11 cellular contexts compared by ENCODE assay signal in genomic region chr17:50130778-50131317, GRCh38. TPM values are rescaled to one million over a fixed set of nuclear protein-coding genes. Genes with fewer than 3 reads are reported as not detected.
A peak's percentile ranks its signal among the peaks of the same experiment; 100 is the strongest.
DNase-seq lines count a peak whose midpoint lies in the region; ATAC-seq and TF ChIP-seq lines count a peak whose summit lies in the region.
"Had no signal": no experiment of that assay in that cellular context is flagged by ENCODE, and none has a peak within 500 bp of the region (broad histone marks: within the 10 kb centered on the region; RNA-seq: fewer than 3 reads in every experiment).

No MANE protein-coding gene starts in this region.

- intact Hi-C loops in CD4-positive, alpha-beta memory T cell (cut with micrococcal nuclease), result no loop called here
- intact Hi-C loops in stomach (cut with DNase I; ENCODE audit: low total_unique reads), result no loop called here

- peak in 2 of 5 donors; percentile 37 to 71 for DNase-seq in CD4-positive, alpha-beta memory T cell
- DNase-seq in mesenchymal stem cell (no peak), stomach (no peak), D341Med (ENCODE audit: low spot score) (no peak)
- DNase-seq: NCI-H1048; stimulated activated CD4-positive, alpha-beta T cell treated with anti-CD3 and anti-CD28 coated beads, Interleukin-4, amount 100 ng/mL, for 24 hours had no signal

- peaks cover 0 to 2% (median 0%) of the 10 kb centered on the region in 8 donors for H3K9me3 Mint-ChIP-seq in CD4-positive, alpha-beta memory T cell
- no peaks in the 10 kb centered on the region for H3K9me3 Mint-ChIP-seq in activated T-helper 17 cell treated with anti-CD3 and anti-CD28 coated beads, Interleukin-2, amount 50 U/mL, for 72 hours

- no peak overlapping the region for H4K91ac ChIP-seq in mesenchymal stem cell (ENCODE audit: low read length)

- H2AK5ac ChIP-seq in mesenchymal stem cell (ENCODE audit: low read length, severe bottlenecking), result no peak overlapping the region

- no peaks in the 10 kb centered on the region for H3K9me3 ChIP-seq in CD4-positive, alpha-beta memory T cell (ENCODE audit: control insufficient read depth in 1 of 2, low read length in 2 of 2)
- H3K9me3 ChIP-seq in HEK293 (ENCODE audit: control insufficient read depth, insufficient read depth, low read depth, low read length), result no peaks in the 10 kb centered on the region
- H3K9me3 ChIP-seq in mesenchymal stem cell (ENCODE audit: control insufficient read depth, low read length), result no peaks in the 10 kb centered on the region
- H3K9me3 ChIP-seq in stomach, result no peaks in the 10 kb centered on the region

- peak overlapping the region in 5 of 7 donors; percentile 49 to 99 (median 85) for H3K27ac Mint-ChIP-seq in CD4-positive, alpha-beta memory T cell
- H3K27ac Mint-ChIP-seq in activated T-helper 17 cell treated with anti-CD3 and anti-CD28 coated beads, Interleukin-2, amount 50 U/mL, for 72 hours, result peak overlapping the region; percentile 26

- H3K4me3 Mint-ChIP-seq in CD4-positive, alpha-beta memory T cell, result peak overlapping the region; percentile 61 to 95 (median 76)
- H3K4me3 Mint-ChIP-seq in activated T-helper 17 cell treated with anti-CD3 and anti-CD28 coated beads, Interleukin-2, amount 50 U/mL, for 72 hours, result peak overlapping the region; percentile 75

- no peak for TF ChIP-seq EP300 in stomach (IDR thresholded peaks at IDR 0.05)

- H3K14ac ChIP-seq in mesenchymal stem cell (ENCODE audit: low read length in 2 of 2), result no peak overlapping the region

- H2BK15ac ChIP-seq in mesenchymal stem cell (ENCODE audit: low read depth, poor library complexity, severe bottlenecking), result no peak overlapping the region

- peak; percentile 20 for ATAC-seq in activated T-helper 17 cell treated with anti-CD3 and anti-CD28 coated beads, Interleukin-2, amount 50 U/mL, for 72 hours (replicated peaks)
- ATAC-seq in HG03196 (IDR thresholded peaks at IDR 0.05; ENCODE audit: unreplicated experiment) (no peak), GM18867 (IDR thresholded peaks at IDR 0.05; ENCODE audit: unreplicated experiment) (no peak)

- H2BK120ac ChIP-seq in mesenchymal stem cell (ENCODE audit: low read depth, low read length), result no peak overlapping the region

- no peak for TF ChIP-seq POLR2A in stomach (IDR thresholded peaks at IDR 0.05)

- H3K27me3 ChIP-seq in CD4-positive, alpha-beta memory T cell (ENCODE audit: insufficient read depth, low read length), result peaks cover 6% of the 10 kb centered on the region
- H3K27me3 ChIP-seq in mesenchymal stem cell (ENCODE audit: control insufficient read depth in 1 of 2, insufficient read depth in 1 of 2, low read length in 2 of 2), result no peaks in the 10 kb centered on the region
- H3K27me3 ChIP-seq in stomach, result peaks cover 0 to 41% (median 30%) of the 10 kb centered on the region in 3 donors

- no peak overlapping the region for H3K4me3 ChIP-seq in CD4-positive, alpha-beta memory T cell (ENCODE audit: low read length in 2 of 2)
- H3K4me3 ChIP-seq in HEK293 (ENCODE audit: low read depth, low read length) (no peak overlapping the region), mesenchymal stem cell (ENCODE audit: insufficient read depth in 1 of 2, low read depth in 1 of 2, low read length in 2 of 2) (peak overlapping the region in 1 of 2 experiments; percentile 75), stomach (no peak overlapping the region)

- peak overlapping the region in 1 of 2 experiments; percentile 90 for H3K23ac ChIP-seq in mesenchymal stem cell (ENCODE audit: low read length in 2 of 2)

- WGBS in mesenchymal stem cell, result 44% methylated on average over 7 of the region's 10 CpGs
- 54 to 64% (median 63%) methylated on average over 10 of the region's 10 CpGs for WGBS in stomach, 5 donors

- H2BK12ac ChIP-seq in mesenchymal stem cell (ENCODE audit: low read length in 2 of 2), result peak overlapping the region in 1 of 2 experiments; percentile 54

- H3K27me3 Mint-ChIP-seq in CD4-positive, alpha-beta memory T cell, result peaks cover 3 to 7% of the 10 kb centered on the region in 2 donors
- peaks cover 5% of the 10 kb centered on the region for H3K27me3 Mint-ChIP-seq in activated T-helper 17 cell treated with anti-CD3 and anti-CD28 coated beads, Interleukin-2, amount 50 U/mL, for 72 hours

- peak overlapping the region in 1 of 2 experiments; percentile 41 for H3K18ac ChIP-seq in mesenchymal stem cell (ENCODE audit: low read depth in 1 of 2, low read length in 2 of 2)

- H2AFZ ChIP-seq in mesenchymal stem cell (ENCODE audit: low read depth, low read length), result no peak overlapping the region

- no peak overlapping the region for H3K9ac ChIP-seq in mesenchymal stem cell (ENCODE audit: low read length)

- peaks cover 7 to 36% of the 10 kb centered on the region in 2 donors for H3K36me3 Mint-ChIP-seq in CD4-positive, alpha-beta memory T cell
- peaks cover 16% of the 10 kb centered on the region for H3K36me3 Mint-ChIP-seq in activated T-helper 17 cell treated with anti-CD3 and anti-CD28 coated beads, Interleukin-2, amount 50 U/mL, for 72 hours (ENCODE audit: low read depth)

- no peak overlapping the region for H4K8ac ChIP-seq in mesenchymal stem cell (ENCODE audit: low read length)

- H3K27ac ChIP-seq in CD4-positive, alpha-beta memory T cell (ENCODE audit: low read depth, low read length), result no peak overlapping the region
- H3K27ac ChIP-seq in HEK293 (ENCODE audit: extremely low read depth, low read depth, low read length) (no peak overlapping the region), mesenchymal stem cell (ENCODE audit: low read length, poor library complexity, severe bottlenecking) (no peak overlapping the region), stomach (no peak overlapping the region)

- no peak overlapping the region for H3K4ac ChIP-seq in mesenchymal stem cell (ENCODE audit: low read depth in 1 of 2, low read length in 2 of 2)

- H3K4me1 Mint-ChIP-seq in CD4-positive, alpha-beta memory T cell, result peaks cover 11 to 42% (median 26%) of the 10 kb centered on the region in 4 donors
- H3K4me1 Mint-ChIP-seq in activated T-helper 17 cell treated with anti-CD3 and anti-CD28 coated beads, Interleukin-2, amount 50 U/mL, for 72 hours, result peaks cover 23% of the 10 kb centered on the region

- POLR2A ChIA-PET in CD4-positive, alpha-beta memory T cell (lab: Charles Lee; ENCODE audit: partially characterized antibody), result interaction anchor here (1.0 to 4.4 kb wide), 8 partner anchors 8 to 48 kb away, joined by 3 to 27 read pairs (median 6); partner anchors contain the start of gene PPP1R9B
- POLR2A ChIA-PET in HEK293 (lab: Yijun Ruan, JAX), result interaction anchor here (1.1 to 1.7 kb wide), 7 partner anchors 8 to 69 kb away, joined by 3 to 9 read pairs (median 6); no protein-coding TSS in a partner anchor

- peaks cover 13% of the 10 kb centered on the region for H3K79me1 ChIP-seq in mesenchymal stem cell (replicated peaks; ENCODE audit: low read length, poor library complexity, severe bottlenecking)

- TF ChIP-seq CTCF in HEK293 (tag by site-specific recombination; IDR thresholded peaks at IDR 0.05), result no peak
- TF ChIP-seq CTCF in stomach (IDR thresholded peaks at IDR 0.05), result no peak

- peaks cover 26% of the 10 kb centered on the region for H3K4me1 ChIP-seq in CD4-positive, alpha-beta memory T cell (ENCODE audit: insufficient read depth, low read length)
- no peaks in the 10 kb centered on the region for H3K4me1 ChIP-seq in HEK293 (ENCODE audit: control insufficient read depth, insufficient read depth, low read length)
- peaks cover 49% of the 10 kb centered on the region for H3K4me1 ChIP-seq in mesenchymal stem cell (ENCODE audit: control insufficient read depth, insufficient read depth, low read depth, low read length)
- H3K4me1 ChIP-seq in stomach, result peaks cover 39 to 66% (median 47%) of the 10 kb centered on the region in 4 donors

- H3K36me3 ChIP-seq in CD4-positive, alpha-beta memory T cell (ENCODE audit: insufficient read depth, low read length), result peaks cover 13% of the 10 kb centered on the region
- H3K36me3 ChIP-seq in HEK293 (ENCODE audit: control insufficient read depth in 2 of 2, insufficient read depth in 1 of 2, low read length in 2 of 2) (peaks cover 0 to 27% of the 10 kb centered on the region in 2 experiments; a peak in 1 of 3 replicates), mesenchymal stem cell (ENCODE audit: control insufficient read depth in 1 of 2, insufficient read depth in 2 of 2, low read depth in 1 of 2, low read length in 2 of 2) (peaks cover 14 to 39% of the 10 kb centered on the region in 2 experiments), stomach (peaks cover 12 to 20% (median 18%) of the 10 kb centered on the region in 4 donors)

- peak overlapping the region; percentile 20 for H3K4me2 ChIP-seq in mesenchymal stem cell (ENCODE audit: low read length, poor library complexity, severe bottlenecking)

- H2BK5ac ChIP-seq in mesenchymal stem cell (ENCODE audit: low read depth, low read length, poor library complexity, severe bottlenecking), result no peak overlapping the region

- CTCF ChIA-PET in CD4-positive, alpha-beta memory T cell (lab: Charles Lee; ENCODE audit: partially characterized antibody), result interaction anchor here (1.0 to 2.1 kb wide), 6 partner anchors 8 to 47 kb away, joined by 3 to 9 read pairs (median 5); no protein-coding TSS in a partner anchor
- CTCF ChIA-PET in HEK293 (lab: Yijun Ruan, JAX), result interaction anchor here (0.6 to 3.1 kb wide), 9 partner anchors 9 to 69 kb away, joined by 4 to 23 read pairs (median 4); no protein-coding TSS in a partner anchor

RNA-seq across cellular contexts. Expression of gene SAMD14, which starts 0.9 kb away (rescaled TPM):
- total RNA-seq in CD4-positive, alpha-beta memory T cell, result 1 to 10 TPM; 1.2 to 1.3 TPM
- polyA plus RNA-seq in CD4-positive, alpha-beta memory T cell, result under 1 TPM; 0.16 to 0.19 TPM
- 1 to 10 TPM in 1 of 2 donors, under 1 TPM in 1; 0.84 to 6.9 TPM for total RNA-seq in activated T-helper 17 cell treated with anti-CD3 and anti-CD28 coated beads, Interleukin-2, amount 50 U/mL, for 72 hours
- 17.9 TPM for polyA plus RNA-seq in mesenchymal stem cell (2013, experiment 1 of 2)
- 17.2 TPM for polyA plus RNA-seq in mesenchymal stem cell (2013, experiment 2 of 2)
- 10 to 100 TPM in 1 of 5 donors, 1 to 10 TPM in 2, not detected in 2; 1.5 to 87.0 (median 1.9) TPM for total RNA-seq in stomach
- 1 to 10 TPM; 1.3 to 2.3 (median 1.6) TPM for polyA plus RNA-seq in stomach

RNA-seq across cellular contexts. Expression of gene PPP1R9B, which starts 19.6 kb away (rescaled TPM):
- total RNA-seq in CD4-positive, alpha-beta memory T cell, result 10 to 100 TPM; 97.5 to 99.7 TPM
- polyA plus RNA-seq in CD4-positive, alpha-beta memory T cell, result 1 to 10 TPM in 1 of 2 donors, under 1 TPM in 1; 0.48 to 2.2 TPM
- total RNA-seq in activated T-helper 17 cell treated with anti-CD3 and anti-CD28 coated beads, Interleukin-2, amount 50 U/mL, for 72 hours, result 10 to 100 TPM; 73.6 to 89.2 TPM
- polyA plus RNA-seq in mesenchymal stem cell (2013, experiment 1 of 2), result 34.9 TPM
- polyA plus RNA-seq in mesenchymal stem cell (2013, experiment 2 of 2), result 33.0 TPM
- total RNA-seq in stomach, result 10 to 100 TPM; 11.6 to 64.2 (median 22.5) TPM
- 10 to 100 TPM; 13.1 to 28.8 (median 14.2) TPM for polyA plus RNA-seq in stomach

RNA-seq across cellular contexts. Expression of gene SGCA, which starts 35.0 kb away (rescaled TPM):
- total RNA-seq in CD4-positive, alpha-beta memory T cell, result not detected
- not detected for polyA plus RNA-seq in CD4-positive, alpha-beta memory T cell
- not detected for total RNA-seq in activated T-helper 17 cell treated with anti-CD3 and anti-CD28 coated beads, Interleukin-2, amount 50 U/mL, for 72 hours
- polyA plus RNA-seq in mesenchymal stem cell (2013, experiment 1 of 2), result 0.14 TPM
- 0.08 TPM for polyA plus RNA-seq in mesenchymal stem cell (2013, experiment 2 of 2)
- 10 to 100 TPM in 3 of 5 donors, 1 to 10 TPM in 2; 5.4 to 89.3 (median 21.4) TPM for total RNA-seq in stomach
- 10 to 100 TPM in 1 of 3 donors, 1 to 10 TPM in 2; 6.0 to 24.3 (median 8.7) TPM for polyA plus RNA-seq in stomach
- total RNA-seq: mononuclear cell had no signal

RNA-seq across cellular contexts. Expression of gene PDK2, which starts 35.7 kb away (rescaled TPM):
- total RNA-seq in CD4-positive, alpha-beta memory T cell, result 10 to 100 TPM; 39.1 to 40.6 TPM
- 10 to 100 TPM; 34.5 to 36.5 TPM for polyA plus RNA-seq in CD4-positive, alpha-beta memory T cell
- 10 to 100 TPM; 10.0 to 15.2 TPM for total RNA-seq in activated T-helper 17 cell treated with anti-CD3 and anti-CD28 coated beads, Interleukin-2, amount 50 U/mL, for 72 hours
- 43.1 TPM for polyA plus RNA-seq in mesenchymal stem cell (2013, experiment 1 of 2)
- 39.6 TPM for polyA plus RNA-seq in mesenchymal stem cell (2013, experiment 2 of 2)
- 100 to 1,000 TPM in 1 of 5 donors, 10 to 100 TPM in 2, 1 to 10 TPM in 2; 4.6 to 255 (median 31.2) TPM for total RNA-seq in stomach
- 10 to 100 TPM; 13.5 to 20.6 (median 20.1) TPM for polyA plus RNA-seq in stomach

Comparison
In these comparisons a context has a peak if more than half of its experiments do, and no peak if none do; other contexts are left out.
1. RNA of gene SGCA, which starts 35.0 kb away (total RNA-seq): 5.4 to 89.3 TPM in stomach; not detected in CD4-positive, alpha-beta memory T cell and not detected in activated T-helper 17 cell treated with anti-CD3 and anti-CD28 coated beads, Interleukin-2, amount 50 U/mL, for 72 hours; every median in the first group is over 4 times any median in the second.